ENCODE assay signal across 9 cellular contexts in the genomic region with DNA sequence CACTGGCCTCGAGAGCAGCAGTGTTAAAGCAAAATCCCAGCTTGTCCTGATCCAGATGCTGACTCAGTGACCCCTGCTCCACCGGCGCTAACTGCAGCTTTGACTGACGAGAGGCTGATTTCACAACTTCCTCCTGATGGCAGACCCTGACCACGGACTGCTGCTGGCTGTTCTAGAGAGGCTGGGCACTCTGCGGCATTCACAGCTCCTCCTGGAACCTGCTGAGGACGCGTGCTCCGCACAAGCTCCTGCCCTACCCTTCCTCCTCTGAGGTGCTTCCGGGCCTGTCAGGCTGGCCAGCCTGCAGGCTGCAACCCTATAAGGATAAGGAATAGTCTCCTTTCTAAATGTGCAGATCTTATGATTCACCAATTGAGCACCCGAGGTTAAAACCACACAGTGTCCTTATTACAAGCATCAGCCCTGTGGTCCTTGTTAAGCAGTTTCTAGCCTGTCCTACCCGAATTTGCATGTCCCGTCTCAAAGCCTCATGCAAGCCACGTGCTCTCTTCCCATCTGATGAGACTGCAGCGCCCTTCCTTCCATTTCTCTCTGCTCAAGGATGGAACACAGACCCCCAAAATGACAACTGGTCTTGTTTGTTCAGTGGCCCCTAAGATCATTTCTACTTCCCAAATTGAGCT. TPM values are rescaled to one million over a fixed set of nuclear protein-coding genes. Genes with fewer than 3 reads are reported as not detected.
A peak's percentile ranks its signal among the peaks of the same experiment; 100 is the strongest.
DNase-seq lines count a peak whose midpoint lies in the region; ATAC-seq and TF ChIP-seq lines count a peak whose summit lies in the region.
"Had no signal": no experiment of that assay in that cellular context is flagged by ENCODE, and none has a peak within 500 bp of the region (broad histone marks: within the 10 kb centered on the region; RNA-seq: fewer than 3 reads in every experiment).

No MANE protein-coding gene starts in this region.

- DNase-seq in activated naive CD4-positive, alpha-beta T cell treated with anti-CD3 and anti-CD28 coated beads, Interleukin-2, amount 50 U/mL, for 72 hours (ENCODE audit: low spot score in 2 of 2): no peak
- DNase-seq in activated naive CD4-positive, alpha-beta T cell treated with anti-CD3 and anti-CD28 coated beads for 36 hours: no peak
- DNase-seq in iris pigment epithelial cell (ENCODE audit: low read depth): peak; percentile 94
- peak; percentile 17 for DNase-seq in transverse colon
- DNase-seq in DMS 273 treated with DMSO at 0.1 percent for 48 hours (lab: John Stamatoyannopoulos, UW): no peak
- DNase-seq: activated B cell treated with CpG ODN at 0.5 μM for 24 hours had no signal

- H3K9me3 Mint-ChIP-seq in activated naive CD4-positive, alpha-beta T cell treated with anti-CD3 and anti-CD28 coated beads, Interleukin-2, amount 50 U/mL, for 72 hours: no peaks in the 10 kb centered on the region
- no peaks in the 10 kb centered on the region for H3K9me3 Mint-ChIP-seq in activated naive CD4-positive, alpha-beta T cell treated with anti-CD3 and anti-CD28 coated beads for 36 hours
- H3K9me3 Mint-ChIP-seq in activated naive CD8-positive, alpha-beta T cell (ENCODE audit: low read depth): no peaks in the 10 kb centered on the region
- H3K9me3 Mint-ChIP-seq: activated B cell treated with CpG ODN at 0.5 μM for 24 hours had no signal

- intact Hi-C loops in activated naive CD4-positive, alpha-beta T cell treated with anti-CD3 and anti-CD28 coated beads for 36 hours (cut with micrococcal nuclease): no loop called here
- intact Hi-C loops in transverse colon (cut with DNase I; ENCODE audit: low total_unique reads): no loop called here

- no peaks in the 10 kb centered on the region for H3K27me3 Mint-ChIP-seq in activated naive CD4-positive, alpha-beta T cell treated with anti-CD3 and anti-CD28 coated beads for 36 hours (ENCODE audit: low read depth)
- no peaks in the 10 kb centered on the region for H3K27me3 Mint-ChIP-seq in activated naive CD8-positive, alpha-beta T cell
- H3K27me3 Mint-ChIP-seq: activated B cell treated with CpG ODN at 0.5 μM for 24 hours had no signal

- TF ChIP-seq EP300 in transverse colon (IDR thresholded peaks at IDR 0.05; ENCODE audit: low read depth): no peak

- no peak for TF ChIP-seq CTCF in transverse colon (IDR thresholded peaks at IDR 0.05)

- H3K36me3 ChIP-seq in transverse colon: peaks cover 0 to 55% (median 26%) of the 10 kb centered on the region in 4 donors

- no peaks in the 10 kb centered on the region for H3K27me3 ChIP-seq in transverse colon

- H3K4me3 Mint-ChIP-seq in activated naive CD4-positive, alpha-beta T cell treated with anti-CD3 and anti-CD28 coated beads for 36 hours: no peak overlapping the region
- H3K4me3 Mint-ChIP-seq in activated naive CD8-positive, alpha-beta T cell: no peak overlapping the region
- H3K4me3 Mint-ChIP-seq: activated B cell treated with CpG ODN at 0.5 μM for 24 hours had no signal

- in situ Hi-C loops in transverse colon (cut with MboI; ENCODE audit: low pct_ligation_motif_present in 1 of 4, low pct_unique_long_range_greater_than_20kb in 1 of 4, low sequenced_read_pairs in 3 of 4): no loop called here

- no peak overlapping the region for H3K4me3 ChIP-seq in transverse colon

- peaks cover 19 to 21% of the 10 kb centered on the region in 2 donors for H3K36me3 Mint-ChIP-seq in activated naive CD4-positive, alpha-beta T cell treated with anti-CD3 and anti-CD28 coated beads, Interleukin-2, amount 50 U/mL, for 72 hours
- H3K36me3 Mint-ChIP-seq in activated naive CD4-positive, alpha-beta T cell treated with anti-CD3 and anti-CD28 coated beads for 36 hours (ENCODE audit: low read depth): peaks cover 34% of the 10 kb centered on the region
- H3K36me3 Mint-ChIP-seq in activated naive CD8-positive, alpha-beta T cell: peaks cover 3% of the 10 kb centered on the region

- ATAC-seq in activated naive CD4-positive, alpha-beta T cell treated with anti-CD3 and anti-CD28 coated beads, Interleukin-2, amount 50 U/mL, for 72 hours: peak in 1 of 2 donors; percentile 66
- no peak for ATAC-seq in HG03342 (IDR thresholded peaks at IDR 0.05; ENCODE audit: unreplicated experiment)
- ATAC-seq in GM19463 (IDR thresholded peaks at IDR 0.05; ENCODE audit: unreplicated experiment): no peak

- H3K9me3 ChIP-seq in transverse colon: no peaks in the 10 kb centered on the region

- WGBS in transverse colon (ENCODE audit: low coverage in 1 of 2), 2 donors: 63 to 67% methylated on average over 1 to 15 of the region's 15 CpGs

- H3K27ac Mint-ChIP-seq in activated naive CD4-positive, alpha-beta T cell treated with anti-CD3 and anti-CD28 coated beads, Interleukin-2, amount 50 U/mL, for 72 hours: peak overlapping the region; percentile 62 to 71
- no peak overlapping the region for H3K27ac Mint-ChIP-seq in activated naive CD4-positive, alpha-beta T cell treated with anti-CD3 and anti-CD28 coated beads for 36 hours
- peak overlapping the region; percentile 72 for H3K27ac Mint-ChIP-seq in activated naive CD8-positive, alpha-beta T cell
- H3K27ac Mint-ChIP-seq: activated B cell treated with CpG ODN at 0.5 μM for 24 hours had no signal

- peak overlapping the region; percentile 18 to 63 (median 34) for H3K27ac ChIP-seq in transverse colon

- peaks cover 7% of the 10 kb centered on the region for H3K4me1 Mint-ChIP-seq in activated naive CD4-positive, alpha-beta T cell treated with anti-CD3 and anti-CD28 coated beads for 36 hours (ENCODE audit: low read depth)
- no peaks in the 10 kb centered on the region for H3K4me1 Mint-ChIP-seq in activated naive CD8-positive, alpha-beta T cell (ENCODE audit: low read depth)
- H3K4me1 Mint-ChIP-seq: activated B cell treated with CpG ODN at 0.5 μM for 24 hours had no signal

- H3K4me1 ChIP-seq in transverse colon: peaks cover 0 to 12% (median 6%) of the 10 kb centered on the region in 4 donors

- no peak for TF ChIP-seq POLR2A in transverse colon (IDR thresholded peaks at IDR 0.05)

- CTCF ChIA-PET in activated naive CD4-positive, alpha-beta T cell treated with anti-CD3 and anti-CD28 coated beads for 36 hours (lab: Charles Lee): interaction anchor here (1.1 to 1.5 kb wide), 2 partner anchors 35 to 237 kb away, joined by 3 read pairs; partner anchors contain the start of gene NCAPG2

RNA-seq across cellular contexts. Expression of gene NCAPG2, which starts 35.5 kb away (rescaled TPM):
- total RNA-seq in activated naive CD4-positive, alpha-beta T cell treated with anti-CD3 and anti-CD28 coated beads, Interleukin-2, amount 50 U/mL, for 72 hours: 100 to 1,000 TPM; 129 to 205 TPM
- 100 to 1,000 TPM; 145 to 149 TPM for total RNA-seq in activated naive CD4-positive, alpha-beta T cell treated with anti-CD3 and anti-CD28 coated beads for 36 hours
- total RNA-seq in transverse colon: 1 to 10 TPM; 3.4 to 9.0 (median 4.3) TPM

Comparison
In these comparisons a context has a peak if more than half of its experiments do, and no peak if none do; other contexts are left out.
1. DNase-seq: peak in iris pigment epithelial cell (single experiment) and transverse colon (single experiment); none in activated naive CD4-positive, alpha-beta T cell treated with anti-CD3 and anti-CD28 coated beads, Interleukin-2, amount 50 U/mL, for 72 hours (0 of 2), activated naive CD4-positive, alpha-beta T cell treated with anti-CD3 and anti-CD28 coated beads for 36 hours (single experiment) and DMS 273 treated with DMSO at 0.1 percent for 48 hours (single experiment).
2. RNA of gene NCAPG2, which starts 35.5 kb away (total RNA-seq): 129 to 205 TPM in activated naive CD4-positive, alpha-beta T cell treated with anti-CD3 and anti-CD28 coated beads, Interleukin-2, amount 50 U/mL, for 72 hours and 145 to 149 TPM in activated naive CD4-positive, alpha-beta T cell treated with anti-CD3 and anti-CD28 coated beads for 36 hours; 3.4 to 9.0 TPM in transverse colon; every median in the first group is over 10 times any median in the second.